In genomic region chr5:163540711-163541110, GRCh38 we compare ENCODE assay signal across 27 cellular contexts.
"Had no signal": no experiment of that assay in that cellular context is flagged by ENCODE, and none has a peak within 500 bp of the region (broad histone marks: within the 10 kb centered on the region; RNA-seq: fewer than 3 reads in every experiment).

No MANE protein-coding gene starts in this region.

- H3K4me3 ChIP-seq: body of pancreas, esophagus squamous epithelium had no signal

- DNase-seq: activated B cell treated with CpG ODN at 0.5 μM for 24 hours; activated CD4-positive, alpha-beta T cell treated with anti-CD3 and anti-CD28 coated beads for 48 hours; activated CD4-positive, alpha-beta T cell treated with anti-CD3 and anti-CD28 coated beads, Interleukin-2, amount 50 U/mL, for 1 hour; activated CD4-positive, alpha-beta T cell treated with anti-CD3 and anti-CD28 coated beads, Interleukin-2, amount 50 U/mL, for 48 hours; activated CD8-positive, alpha-beta memory T cell treated with anti-CD3 and anti-CD28 coated beads for 24 hours; activated CD8-positive, alpha-beta T cell treated with anti-CD3 and anti-CD28 coated beads for 36 hours; activated effector memory CD4-positive, alpha-beta T cell treated with Interleukin-2 at 50 U/mL for 16 hours; activated gamma-delta T cell treated with Interleukin-2 at 50 U/mL for 16 hours; activated naive CD4-positive, alpha-beta T cell treated with anti-CD3 and anti-CD28 coated beads, Interleukin-2, amount 50 U/mL, for 16 hours; activated naive CD4-positive, alpha-beta T cell treated with Interleukin-2 at 50 U/mL for 16 hours; activated T-cell treated with anti-CD3 and anti-CD28 coated beads, Interleukin-2, amount 50 U/mL, for 4 hours; amniotic stem cell; anterior cingulate cortex; body of pancreas; caudate nucleus; cortex of kidney; dermis blood vessel endothelial cell; effector CD4-positive, alpha-beta T cell; effector memory CD8-positive, alpha-beta T cell; esophagus squamous epithelium; head of caudate nucleus; T-helper 1 cell; T-helper 17 cell; T1000; WERI-Rb-1 had no signal

- ATAC-seq: activated CD4-positive, CD25-positive, alpha-beta regulatory T cell treated with anti-CD3 and anti-CD28 coated beads, Interleukin-2, amount 50 U/mL, for 24 hours; activated CD8-positive, alpha-beta T cell treated with anti-CD3 and anti-CD28 coated beads for 36 hours; activated T-cell treated with anti-CD3 and anti-CD28 coated beads, Interleukin-2, amount 50 U/mL, for 4 hours; activated T-helper 17 cell treated with anti-CD3 and anti-CD28 coated beads, Interleukin-2, amount 50 U/mL, for 72 hours; body of pancreas; effector memory CD8-positive, alpha-beta T cell; T-helper 17 cell had no signal
